Comparison of ENCODE assay signal across 8 cellular contexts in genomic region chr4:78776031-78776728, GRCh38. TPM values are rescaled to one million over a fixed set of nuclear protein-coding genes. Genes with fewer than 3 reads are reported as not detected.
DNase-seq lines count a peak whose midpoint lies in the region; ATAC-seq and TF ChIP-seq lines count a peak whose summit lies in the region.

TSS of gene BMP2K (plus strand) at chr4:78776350. CDS start at chr4:78776544, 194 bp downstream.

- intact Hi-C loops in CD4-positive, alpha-beta memory T cell (cut with micrococcal nuclease) = loop anchor here (5.0 to 10.0 kb wide), 7 partner anchors 71 to 1701 kb away; partner anchors contain the start of genes CCNG2, CCNI and MRPL1

- TF ChIP-seq POLR2A in GM19193 (IDR thresholded peaks at IDR 0.05; ENCODE audit: extremely low read depth, insufficient read depth, insufficient read length) = peak; percentile 76

- TF ChIP-seq CTCF in OCI-LY3 (IDR thresholded peaks at IDR 0.05; ENCODE audit: low read depth, low read length) = no peak

- peak within 1 kb of the TSS; percentile 78 for H3K4me2 ChIP-seq in OCI-LY3 (ENCODE audit: low read length)

- POLR2A ChIA-PET in CD4-positive, alpha-beta memory T cell (lab: Charles Lee; ENCODE audit: partially characterized antibody) = interaction anchor here (0.9 to 1.2 kb wide), 3 partner anchors 10 to 1427 kb away, joined by 3 read pairs; partner anchors contain the start of gene PAQR3

- H3K9ac ChIP-seq in OCI-LY3 (ENCODE audit: low read length) = peak within 1 kb of the TSS; percentile 99

- H3K79me2 ChIP-seq in OCI-LY3 (ENCODE audit: low read length) = peaks cover 48% of the 10 kb centered on the region

- DNase-seq in CD4-positive, alpha-beta memory T cell = peak; percentile 77 to 87 (median 84)
- DNase-seq in activated T-cell treated with anti-CD3 and anti-CD28 coated beads, Interleukin-2, amount 50 U/mL, for 24 hours = peak; percentile 89
- peak; percentile 52 to 78 for DNase-seq in stimulated activated CD8-positive, alpha-beta memory T cell treated with anti-CD3 and anti-CD28 coated beads, Interleukin-7, amount 100 ng/mL, for 4 hours (ENCODE audit: low read depth in 2 of 2)

- WGBS in esophagus, 2 donors = 0 to 1% methylated on average over 24 to 100 of the region's 100 CpGs

- no peaks in the 10 kb centered on the region for H3K27me3 ChIP-seq in CD4-positive, alpha-beta memory T cell (ENCODE audit: insufficient read depth, low read length)
- H3K27me3 ChIP-seq in OCI-LY3 (ENCODE audit: low read depth, low read length) = no peaks in the 10 kb centered on the region
- H3K27me3 ChIP-seq in esophagus (ENCODE audit: control insufficient read depth in 1 of 2, insufficient read depth in 2 of 2, low read length in 2 of 2) = no peaks in the 10 kb centered on the region
- no peaks in the 10 kb centered on the region for H3K27me3 ChIP-seq in muscle layer of duodenum (ENCODE audit: low read depth, low read length)

- peak within 1 kb of the TSS; percentile 93 to 97 (median 96) for H3K4me3 Mint-ChIP-seq in CD4-positive, alpha-beta memory T cell
- peak within 1 kb of the TSS; percentile 91 for H3K4me3 Mint-ChIP-seq in activated T-cell treated with anti-CD3 and anti-CD28 coated beads, Interleukin-2, amount 50 U/mL, for 24 hours

- H3K4me1 ChIP-seq in CD4-positive, alpha-beta memory T cell (ENCODE audit: insufficient read depth, low read length) = peaks cover 13% of the 10 kb centered on the region
- H3K4me1 ChIP-seq in OCI-LY3 (ENCODE audit: low read length) = peaks cover 45% of the 10 kb centered on the region
- no peaks in the 10 kb centered on the region for H3K4me1 ChIP-seq in esophagus (ENCODE audit: control insufficient read depth in 2 of 2, insufficient read depth in 2 of 2, low read length in 1 of 2)
- peaks cover 6 to 14% of the 10 kb centered on the region in 2 donors for H3K4me1 ChIP-seq in muscle layer of duodenum (ENCODE audit: control insufficient read depth in 1 of 2, insufficient read depth in 2 of 2, low read length in 2 of 2)

- H3K9me3 Mint-ChIP-seq in CD4-positive, alpha-beta memory T cell = no peaks in the 10 kb centered on the region
- no peaks in the 10 kb centered on the region for H3K9me3 Mint-ChIP-seq in activated T-cell treated with anti-CD3 and anti-CD28 coated beads, Interleukin-2, amount 50 U/mL, for 24 hours

- peak; percentile 33 for ATAC-seq in HG03378 (IDR thresholded peaks at IDR 0.05; ENCODE audit: unreplicated experiment)

- no peaks in the 10 kb centered on the region for H3K36me3 ChIP-seq in CD4-positive, alpha-beta memory T cell (ENCODE audit: insufficient read depth, low read length)
- H3K36me3 ChIP-seq in OCI-LY3 (replicated peaks; ENCODE audit: low read depth, low read length) (peaks cover 7% of the 10 kb centered on the region), esophagus (ENCODE audit: control insufficient read depth in 2 of 2, insufficient read depth in 2 of 2, low read length in 1 of 2) (no peaks in the 10 kb centered on the region), muscle layer of duodenum (ENCODE audit: control insufficient read depth in 1 of 2, insufficient read depth in 2 of 2, low read length in 2 of 2) (peaks cover 0 to 4% of the 10 kb centered on the region in 2 donors)

- peak within 1 kb of the TSS; percentile 83 for H2AFZ ChIP-seq in OCI-LY3 (ENCODE audit: low read depth, low read length)

- H3K4me3 ChIP-seq in CD4-positive, alpha-beta memory T cell (ENCODE audit: low read length in 2 of 2) = peak within 1 kb of the TSS; percentile 79 to 91
- H3K4me3 ChIP-seq in OCI-LY3 (ENCODE audit: low read length) (peak within 1 kb of the TSS; percentile 91), esophagus (ENCODE audit: low read depth in 1 of 2, low read length in 2 of 2) (peak within 1 kb of the TSS; percentile 96), muscle layer of duodenum (ENCODE audit: low read depth in 1 of 2, low read length in 2 of 2) (peak within 1 kb of the TSS; percentile 82 to 97)

- peak within 1 kb of the TSS; percentile 77 for H3K27ac ChIP-seq in CD4-positive, alpha-beta memory T cell (ENCODE audit: low read depth, low read length)
- H3K27ac ChIP-seq in OCI-LY3 (ENCODE audit: low read length) = peak within 1 kb of the TSS; percentile 93
- H3K27ac ChIP-seq in esophagus (ENCODE audit: low read depth in 2 of 2, low read length in 1 of 2) = peak within 1 kb of the TSS; percentile 96 to 98
- peak within 1 kb of the TSS; percentile 99 for H3K27ac ChIP-seq in muscle layer of duodenum (ENCODE audit: low read length)

- peak within 1 kb of the TSS; percentile 92 to 98 (median 96) for H3K27ac Mint-ChIP-seq in CD4-positive, alpha-beta memory T cell
- peak within 1 kb of the TSS; percentile 99 for H3K27ac Mint-ChIP-seq in activated T-cell treated with anti-CD3 and anti-CD28 coated beads, Interleukin-2, amount 50 U/mL, for 24 hours

- peaks cover 0 to 11% of the 10 kb centered on the region in 2 donors for H3K36me3 Mint-ChIP-seq in CD4-positive, alpha-beta memory T cell
- peaks cover 9% of the 10 kb centered on the region for H3K36me3 Mint-ChIP-seq in activated T-cell treated with anti-CD3 and anti-CD28 coated beads, Interleukin-2, amount 50 U/mL, for 24 hours (ENCODE audit: low read depth)

- CTCF ChIA-PET in CD4-positive, alpha-beta memory T cell (lab: Charles Lee; ENCODE audit: partially characterized antibody) = interaction anchor here (1.0 to 2.5 kb wide), 5 partner anchors 14 to 133 kb away, joined by 3 to 6 read pairs (median 3); no protein-coding TSS in a partner anchor

- H3K4me1 Mint-ChIP-seq in CD4-positive, alpha-beta memory T cell = peaks cover 12 to 22% (median 15%) of the 10 kb centered on the region in 4 donors
- H3K4me1 Mint-ChIP-seq in activated T-cell treated with anti-CD3 and anti-CD28 coated beads, Interleukin-2, amount 50 U/mL, for 24 hours (ENCODE audit: low read depth) = peaks cover 33% of the 10 kb centered on the region

- no peaks in the 10 kb centered on the region for H3K9me3 ChIP-seq in CD4-positive, alpha-beta memory T cell (ENCODE audit: control insufficient read depth in 1 of 2, low read length in 2 of 2)
- H3K9me3 ChIP-seq in OCI-LY3 (ENCODE audit: insufficient read depth, low read length) = no peaks in the 10 kb centered on the region
- H3K9me3 ChIP-seq in esophagus (ENCODE audit: control insufficient read depth in 2 of 2, insufficient read depth in 1 of 2, low read depth in 1 of 2, low read length in 1 of 2) = no peaks in the 10 kb centered on the region
- H3K9me3 ChIP-seq in muscle layer of duodenum (ENCODE audit: control insufficient read depth in 1 of 2, low read length in 2 of 2) = no peaks in the 10 kb centered on the region

- H3K27me3 Mint-ChIP-seq in CD4-positive, alpha-beta memory T cell = no peaks in the 10 kb centered on the region
- H3K27me3 Mint-ChIP-seq in activated T-cell treated with anti-CD3 and anti-CD28 coated beads, Interleukin-2, amount 50 U/mL, for 24 hours = no peaks in the 10 kb centered on the region

- peaks cover 36% of the 10 kb centered on the region for H4K20me1 ChIP-seq in OCI-LY3 (ENCODE audit: insufficient read depth, low read length)

RNA-seq across cellular contexts. Expression of gene BMP2K, which starts in this region (rescaled TPM):
- total RNA-seq in CD4-positive, alpha-beta memory T cell = 1 to 10 TPM; 9.6 to 9.9 TPM
- polyA plus RNA-seq in CD4-positive, alpha-beta memory T cell = 1 to 10 TPM; 1.8 to 2.0 TPM
- polyA plus RNA-seq in esophagus = 10 to 100 TPM in 1 of 2 donors, 1 to 10 TPM in 1; 9.6 to 11.6 TPM

Comparison
In these comparisons a context has a peak if more than half of its experiments do, and no peak if none do; other contexts are left out.
1. Peak in every context shown above with its lines: DNase-seq, ATAC-seq, H3K4me3 ChIP-seq and H3K27ac ChIP-seq.